In genomic region chr2:11778923-11779757, GRCh38 we compare ENCODE assay signal across 8 cellular contexts. TPM values are rescaled to one million over a fixed set of nuclear protein-coding genes. Genes with fewer than 3 reads are reported as not detected.
DNase-seq lines count a peak whose midpoint lies in the region; ATAC-seq and TF ChIP-seq lines count a peak whose summit lies in the region.

No MANE protein-coding gene starts in this region.

- no peaks in the 10 kb centered on the region for H3K27me3 ChIP-seq in effector memory CD4-positive, alpha-beta T cell (replicated peaks; ENCODE audit: control insufficient read depth, insufficient read depth, low read length, poor library complexity, severe bottlenecking)

- H3K27ac ChIP-seq in C4-2B = no peak overlapping the region
- no peak overlapping the region for H3K27ac ChIP-seq in effector memory CD4-positive, alpha-beta T cell (ENCODE audit: insufficient read depth, low read length, poor library complexity, severe bottlenecking)

- H3K4me1 ChIP-seq in effector memory CD4-positive, alpha-beta T cell (ENCODE audit: control insufficient read depth, insufficient read depth, low read length, poor library complexity, severe bottlenecking) = peaks cover 21% of the 10 kb centered on the region

- peak; percentile 72 for DNase-seq in NCI-H69 (lab: John Stamatoyannopoulos, UW)
- DNase-seq in activated CD8-positive, alpha-beta memory T cell treated with anti-CD3 and anti-CD28 coated beads for 1 hour (ENCODE audit: extremely low read depth in 1 of 2, low read depth in 1 of 2) = peak; percentile 74 to 85
- DNase-seq in effector memory CD4-positive, alpha-beta T cell = peak; percentile 70 to 81 (median 75)
- peak; percentile 63 to 86 for DNase-seq in mesothelial cell of epicardium (ENCODE audit: low spot score in 2 of 2, unreplicated experiment in 2 of 2)
- peak; percentile 80 to 86 for DNase-seq in stimulated activated CD8-positive, alpha-beta memory T cell treated with anti-CD3 and anti-CD28 coated beads, Interleukin-4, amount 100 ng/mL, for 1 hour (ENCODE audit: low read depth in 2 of 2, low spot score in 1 of 2)

- peaks cover 49% of the 10 kb centered on the region for H3K36me3 ChIP-seq in effector memory CD4-positive, alpha-beta T cell (ENCODE audit: control insufficient read depth, insufficient read depth, low read length)

- H3K9me3 Mint-ChIP-seq in mesothelial cell of epicardium = no peaks in the 10 kb centered on the region

- peak overlapping the region; percentile 15 for H3K4me3 Mint-ChIP-seq in mesothelial cell of epicardium

- H3K4me3 ChIP-seq in effector memory CD4-positive, alpha-beta T cell (ENCODE audit: insufficient read depth, low read depth, low read length, poor library complexity, severe bottlenecking) = peak overlapping the region; percentile 42

- peaks cover 2% of the 10 kb centered on the region for H3K4me1 Mint-ChIP-seq in mesothelial cell of epicardium

- H3K36me3 Mint-ChIP-seq in mesothelial cell of epicardium = peaks cover 27% of the 10 kb centered on the region

- H3K27me3 Mint-ChIP-seq in mesothelial cell of epicardium (ENCODE audit: low read depth) = no peaks in the 10 kb centered on the region

- no peak overlapping the region for H3K27ac Mint-ChIP-seq in mesothelial cell of epicardium

- no peaks in the 10 kb centered on the region for H3K9me3 ChIP-seq in effector memory CD4-positive, alpha-beta T cell (ENCODE audit: control insufficient read depth, low read length)

- ATAC-seq in GM19043 (IDR thresholded peaks at IDR 0.05; ENCODE audit: low read depth, unreplicated experiment) (peak; percentile 78), HG03280 (IDR thresholded peaks at IDR 0.05; ENCODE audit: unreplicated experiment) (peak; percentile 90)

- TF ChIP-seq CTCF in C4-2B (conservative IDR thresholded peaks at IDR 0.05) = peak; percentile 93
- TF ChIP-seq CTCF in mesothelial cell of epicardium (IDR thresholded peaks at IDR 0.05; ENCODE audit: unreplicated experiment) = peak; percentile 99

RNA-seq across cellular contexts. Expression of gene LPIN1, which starts 32.7 kb away (rescaled TPM):
- total RNA-seq in mesothelial cell of epicardium = 34.9 to 36.6 TPM (median 36.1 TPM) in 3 replicates
